Comparison of ENCODE assay signal across 1 cellular context in genomic region chr19:6588508-6589345, GRCh38.
TF ChIP-seq lines count a peak whose summit lies in the region.

No MANE protein-coding gene starts in this region.

TF ChIP-seq in HepG2, 621 proteins besides CTCF, POLR2A, EP300 and RAD21 (continued from another document):
- no peak for TF ChIP-seq ZNF142 (CRISPR knock-in tag; IDR thresholded peaks at IDR 0.05)
- no peak for TF ChIP-seq GTF3A (CRISPR knock-in tag; conservative IDR thresholded peaks at IDR 0.05)
- TF ChIP-seq STAT6 (CRISPR knock-in tag; IDR thresholded peaks at IDR 0.05; ENCODE audit: borderline replicate concordance) = no peak
- TF ChIP-seq ATF6 (CRISPR knock-in tag; conservative IDR thresholded peaks at IDR 0.05) = no peak
- TF ChIP-seq KMT2B (CRISPR knock-in tag; IDR thresholded peaks at IDR 0.05) = no peak
- no peak for TF ChIP-seq BCL3 (CRISPR knock-in tag; IDR thresholded peaks at IDR 0.05)
- TF ChIP-seq GPBP1L1 (CRISPR knock-in tag; IDR thresholded peaks at IDR 0.05) = no peak
- TF ChIP-seq MATR3 (CRISPR knock-in tag; IDR thresholded peaks at IDR 0.05) = no peak
- no peak for TF ChIP-seq ARNTL (CRISPR knock-in tag; IDR thresholded peaks at IDR 0.05)
- TF ChIP-seq SYNCRIP (IDR thresholded peaks at IDR 0.05; ENCODE audit: insufficient read depth, low read depth, low read length) = no peak
- TF ChIP-seq SAP130 (CRISPR knock-in tag; IDR thresholded peaks at IDR 0.05; ENCODE audit: low read depth) = no peak
- no peak for TF ChIP-seq GABPB1 (CRISPR knock-in tag; IDR thresholded peaks at IDR 0.05)
- TF ChIP-seq ELF4 (CRISPR knock-in tag; IDR thresholded peaks at IDR 0.05; ENCODE audit: borderline replicate concordance) = no peak
- TF ChIP-seq MTF2 (CRISPR knock-in tag; IDR thresholded peaks at IDR 0.05; ENCODE audit: borderline replicate concordance) = no peak
- no peak for TF ChIP-seq KDM5B (CRISPR knock-in tag; IDR thresholded peaks at IDR 0.05; ENCODE audit: borderline replicate concordance)
- no peak for TF ChIP-seq ZNF83 (CRISPR knock-in tag; IDR thresholded peaks at IDR 0.05; ENCODE audit: borderline replicate concordance)
- TF ChIP-seq ZNF121 (CRISPR knock-in tag; IDR thresholded peaks at IDR 0.05) = no peak
- no peak for TF ChIP-seq ZNF770 (CRISPR knock-in tag; IDR thresholded peaks at IDR 0.05)
- TF ChIP-seq ZNF589 (CRISPR knock-in tag; conservative IDR thresholded peaks at IDR 0.05) = no peak
